In the genomic region with DNA sequence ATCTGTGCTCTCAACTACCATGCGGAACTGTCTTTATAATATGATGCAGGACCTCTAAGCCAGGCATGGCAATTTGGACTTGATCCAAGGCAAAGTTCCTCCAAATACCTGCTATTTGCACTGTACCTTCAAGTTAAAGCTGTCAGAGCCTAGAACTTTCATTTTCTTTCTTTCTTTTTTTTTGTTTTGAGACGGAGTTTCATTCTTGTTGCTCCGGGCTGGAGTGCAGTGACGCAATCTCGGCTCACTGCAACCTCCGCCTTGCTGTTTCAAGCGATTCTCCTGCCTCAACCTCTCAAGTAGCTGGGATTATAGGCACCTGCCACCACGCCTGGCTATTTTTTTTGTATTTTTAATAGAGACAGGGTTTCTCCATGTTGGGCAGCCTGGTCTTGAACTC, we compare ENCODE assay signal across 26 cellular contexts. TPM values are rescaled to one million over a fixed set of nuclear protein-coding genes. Genes with fewer than 3 reads are reported as not detected.
A peak's percentile ranks its signal among the peaks of the same experiment; 100 is the strongest.
DNase-seq lines count a peak whose midpoint lies in the region; ATAC-seq and TF ChIP-seq lines count a peak whose summit lies in the region.
"Had no signal": no experiment of that assay in that cellular context is flagged by ENCODE, and none has a peak within 500 bp of the region (broad histone marks: within the 10 kb centered on the region; RNA-seq: fewer than 3 reads in every experiment).

No MANE protein-coding gene starts in this region.

- peaks cover 13 to 20% of the 10 kb centered on the region in 2 donors for H3K4me1 Mint-ChIP-seq in natural killer cell treated with Interleukin-12 subunit alpha and Interleukin-12 subunit beta and Interleukin-15 and Interleukin-18, amount 100 ng/mL, for 72 hours (ENCODE audit: low read depth in 2 of 2)
- peaks cover 0 to 6% of the 10 kb centered on the region in 2 donors for H3K4me1 Mint-ChIP-seq in natural killer cell
- H3K4me1 Mint-ChIP-seq in GM23338: peaks cover 27% of the 10 kb centered on the region
- H3K4me1 Mint-ChIP-seq: activated T-helper 17 cell treated with anti-CD3 and anti-CD28 coated beads, Interleukin-2, amount 50 U/mL, for 72 hours had no signal

- H3K27me3 ChIP-seq in Panc1 (ENCODE audit: control insufficient read depth, insufficient read depth, low read length) (no peaks in the 10 kb centered on the region), left lung (no peaks in the 10 kb centered on the region), smooth muscle cell (ENCODE audit: low read depth) (no peaks in the 10 kb centered on the region), testis (no peaks in the 10 kb centered on the region), GM23338 (ENCODE audit: insufficient read depth) (no peaks in the 10 kb centered on the region)
- H3K27me3 ChIP-seq: ascending aorta had no signal

- CTCF ChIA-PET in Panc1 (lab: Charles Lee): no interaction called here

- H3K9me3 ChIP-seq in Panc1 (ENCODE audit: control insufficient read depth, insufficient read depth, low read depth, low read length) (no peaks in the 10 kb centered on the region), left lung (no peaks in the 10 kb centered on the region), smooth muscle cell (replicated peaks; ENCODE audit: low read depth) (no peaks in the 10 kb centered on the region), testis (no peaks in the 10 kb centered on the region)
- H3K9me3 ChIP-seq: ascending aorta had no signal

- intact Hi-C loops in natural killer cell (cut with micrococcal nuclease) (no loop called here), Panc1 (cut with micrococcal nuclease; ENCODE audit: unreplicated experiment) (loop anchor here (5.0 kb wide), 1 partner anchor 64 kb away; the partner anchor contains the start of gene MAP3K14), left lung (cut with DNase I) (loop anchor here in 1 of 2 donors (10.0 kb wide), 1 partner anchor 106 kb away; no protein-coding TSS in a partner anchor), testis (cut with DNase I; ENCODE audit: low total_unique reads) (loop anchor here (10.0 kb wide), 1 partner anchor 146 kb away; no protein-coding TSS in a partner anchor)

- H3K4me3 ChIP-seq in Panc1 (ENCODE audit: low read depth in 2 of 2, low read length in 2 of 2): no peak overlapping the region
- H3K4me3 ChIP-seq in left lung: no peak overlapping the region
- no peak overlapping the region for H3K4me3 ChIP-seq in smooth muscle cell
- H3K4me3 ChIP-seq in testis: no peak overlapping the region
- H3K4me3 ChIP-seq in GM23338: no peak overlapping the region
- H3K4me3 ChIP-seq: ascending aorta, skin epidermis had no signal

- H3K4me2 ChIP-seq in smooth muscle cell (no peak overlapping the region), GM23338 (no peak overlapping the region)

- peak; percentile 3 for DNase-seq in natural killer cell treated with Interleukin-12 subunit alpha and Interleukin-12 subunit beta and Interleukin-15 and Interleukin-18, amount 100 ng/mL, for 72 hours (ENCODE audit: low spot score)
- DNase-seq in natural killer cell (no peak), Panc1 (ENCODE audit: low read depth, low spot score) (no peak), left lung (peak in 1 of 2 donors; percentile 64), smooth muscle cell (lab: John Stamatoyannopoulos, UW; ENCODE audit: unreplicated experiment) (no peak), testis (no peak), GM23338 (ENCODE audit: low spot score) (no peak)
- no peak for DNase-seq in stimulated activated CD4-positive, alpha-beta T cell treated with anti-CD3 and anti-CD28 coated beads, Interleukin-15, amount 100 ng/mL, for 24 hours
- DNase-seq: activated CD8-positive, alpha-beta memory T cell treated with anti-CD3 and anti-CD28 coated beads, Interleukin-2, amount 50 U/mL, for 4 hours; cerebellar nuclear complex; EL; kidney; NCI-H1048; NCI-H1930; NCI-H748 treated with DMSO at 0.1 percent for 48 hours; nucleus accumbens; stimulated activated CD4-positive, alpha-beta T cell treated with anti-CD3 and anti-CD28 coated beads, Interleukin-4, amount 100 ng/mL, for 24 hours; stimulated activated naive CD8-positive, alpha-beta T cell treated with anti-CD3 and anti-CD28 coated beads, Interleukin-15, amount 100 ng/mL, for 72 hours had no signal

- H3K4me3 Mint-ChIP-seq in natural killer cell treated with Interleukin-12 subunit alpha and Interleukin-12 subunit beta and Interleukin-15 and Interleukin-18, amount 100 ng/mL, for 72 hours: no peak overlapping the region
- H3K4me3 Mint-ChIP-seq in natural killer cell (no peak overlapping the region), GM23338 (no peak overlapping the region)
- H3K4me3 Mint-ChIP-seq: activated T-helper 17 cell treated with anti-CD3 and anti-CD28 coated beads, Interleukin-2, amount 50 U/mL, for 72 hours; memory B cell; stimulated activated naive CD8-positive, alpha-beta T cell treated with anti-CD3 and anti-CD28 coated beads, Interleukin-15, amount 100 ng/mL, for 72 hours; WTC11 had no signal

- no peak for ATAC-seq in natural killer cell treated with Interleukin-12 subunit alpha and Interleukin-12 subunit beta and Interleukin-15 and Interleukin-18, amount 100 ng/mL, for 72 hours
- ATAC-seq in natural killer cell: no peak
- ATAC-seq in Panc1: no peak
- peak; percentile 31 for ATAC-seq in left lung
- no peak for ATAC-seq in GM23338
- ATAC-seq: activated naive CD4-positive, alpha-beta T cell treated with anti-CD3 and anti-CD28 coated beads, Interleukin-2, amount 50 U/mL, for 72 hours; activated T-helper 17 cell treated with anti-CD3 and anti-CD28 coated beads, Interleukin-2, amount 50 U/mL, for 72 hours; SK-N-SH treated with all-trans-retinoic acid at 6 μM for 48 hours; stimulated activated naive CD8-positive, alpha-beta T cell treated with anti-CD3 and anti-CD28 coated beads, Interleukin-15, amount 100 ng/mL, for 72 hours; WTC11 had no signal

- H3K36me3 Mint-ChIP-seq in natural killer cell treated with Interleukin-12 subunit alpha and Interleukin-12 subunit beta and Interleukin-15 and Interleukin-18, amount 100 ng/mL, for 72 hours: no peaks in the 10 kb centered on the region
- no peaks in the 10 kb centered on the region for H3K36me3 Mint-ChIP-seq in natural killer cell
- H3K36me3 Mint-ChIP-seq in GM23338 (ENCODE audit: low read depth): no peaks in the 10 kb centered on the region
- H3K36me3 Mint-ChIP-seq: activated naive CD4-positive, alpha-beta T cell treated with anti-CD3 and anti-CD28 coated beads, Interleukin-2, amount 50 U/mL, for 72 hours; memory B cell; WTC11 had no signal

- H3K4me1 ChIP-seq in Panc1 (ENCODE audit: control insufficient read depth, insufficient read depth, low read length): peaks cover 57% of the 10 kb centered on the region
- H3K4me1 ChIP-seq in left lung: peaks cover 0 to 10% of the 10 kb centered on the region in 2 donors
- no peaks in the 10 kb centered on the region for H3K4me1 ChIP-seq in smooth muscle cell (ENCODE audit: low read depth)
- H3K4me1 ChIP-seq in testis: no peaks in the 10 kb centered on the region
- peaks cover 5% of the 10 kb centered on the region for H3K4me1 ChIP-seq in GM23338 (ENCODE audit: insufficient read depth)
- H3K4me1 ChIP-seq: ascending aorta had no signal

- WGBS in smooth muscle cell (ENCODE audit: low lambda C conversion rate): 77% methylated on average over 8 of the region's 8 CpGs
- WGBS in testis, 2 donors: 84 to 92% methylated on average over 8 of the region's 8 CpGs

- H3K9me3 Mint-ChIP-seq in natural killer cell treated with Interleukin-12 subunit alpha and Interleukin-12 subunit beta and Interleukin-15 and Interleukin-18, amount 100 ng/mL, for 72 hours: no peaks in the 10 kb centered on the region
- H3K9me3 Mint-ChIP-seq in natural killer cell (no peaks in the 10 kb centered on the region), GM23338 (no peaks in the 10 kb centered on the region; the same call in 2 of the 3 replicates)
- H3K9me3 Mint-ChIP-seq: activated naive CD4-positive, alpha-beta T cell treated with anti-CD3 and anti-CD28 coated beads, Interleukin-2, amount 50 U/mL, for 72 hours; activated T-helper 17 cell treated with anti-CD3 and anti-CD28 coated beads, Interleukin-2, amount 50 U/mL, for 72 hours; memory B cell; stimulated activated naive CD8-positive, alpha-beta T cell treated with anti-CD3 and anti-CD28 coated beads, Interleukin-15, amount 100 ng/mL, for 72 hours; WTC11 had no signal

- H3K79me2 ChIP-seq in smooth muscle cell (ENCODE audit: low read depth) (no peaks in the 10 kb centered on the region), GM23338 (replicated peaks; ENCODE audit: insufficient read depth) (no peaks in the 10 kb centered on the region)

- no peaks in the 10 kb centered on the region for H4K20me1 ChIP-seq in smooth muscle cell (ENCODE audit: low read depth)
- H4K20me1 ChIP-seq in GM23338 (replicated peaks; ENCODE audit: insufficient read depth): no peaks in the 10 kb centered on the region

- no TSS peak for BruUV-seq in Panc1 (replicated peaks; lab: Mats Ljungman, UMichigan)

- H3F3A ChIP-seq in smooth muscle cell (ENCODE audit: low read depth) (no peaks in the 10 kb centered on the region), GM23338 (replicated peaks; ENCODE audit: low read depth) (0 out of 2 replicates have a peak, but pooled peaks cover 3% of the 10 kb centered on the region)

- H3K36me3 ChIP-seq in Panc1 (ENCODE audit: control insufficient read depth, insufficient read depth, low read length) (no peaks in the 10 kb centered on the region), left lung (no peaks in the 10 kb centered on the region), smooth muscle cell (ENCODE audit: low read depth) (no peaks in the 10 kb centered on the region), testis (ENCODE audit: low read depth, missing control alignments) (no peaks in the 10 kb centered on the region), GM23338 (ENCODE audit: insufficient read depth) (no peaks in the 10 kb centered on the region)
- H3K36me3 ChIP-seq: ascending aorta had no signal

- no peak overlapping the region for H3K27ac Mint-ChIP-seq in natural killer cell treated with Interleukin-12 subunit alpha and Interleukin-12 subunit beta and Interleukin-15 and Interleukin-18, amount 100 ng/mL, for 72 hours
- H3K27ac Mint-ChIP-seq in natural killer cell (no peak overlapping the region), GM23338 (no peak overlapping the region)
- H3K27ac Mint-ChIP-seq: activated naive CD4-positive, alpha-beta T cell treated with anti-CD3 and anti-CD28 coated beads, Interleukin-2, amount 50 U/mL, for 72 hours; activated T-helper 17 cell treated with anti-CD3 and anti-CD28 coated beads, Interleukin-2, amount 50 U/mL, for 72 hours; memory B cell; stimulated activated naive CD8-positive, alpha-beta T cell treated with anti-CD3 and anti-CD28 coated beads, Interleukin-15, amount 100 ng/mL, for 72 hours; WTC11 had no signal

- peak overlapping the region; percentile 94 for H3K27ac ChIP-seq in Panc1 (ENCODE audit: low read length)
- peak overlapping the region in 1 of 2 donors; percentile 38 for H3K27ac ChIP-seq in left lung
- no peak overlapping the region for H3K27ac ChIP-seq in smooth muscle cell (ENCODE audit: low read depth)
- no peak overlapping the region for H3K27ac ChIP-seq in testis
- no peak overlapping the region for H3K27ac ChIP-seq in GM23338 (ENCODE audit: low read depth)
- H3K27ac ChIP-seq: ascending aorta, C4-2B, skin epidermis had no signal

- H3K9ac ChIP-seq in smooth muscle cell (ENCODE audit: low read depth): no peak overlapping the region

- POLR2A ChIA-PET in Panc1 (lab: Charles Lee): interaction anchor here (1.2 kb wide), 1 partner anchor 64 kb away, joined by 6 read pairs; the partner anchor contains the start of gene MAP3K14

- no peak overlapping the region for H2AFZ ChIP-seq in smooth muscle cell (ENCODE audit: low read depth)
- H2AFZ ChIP-seq in GM23338: no peak overlapping the region

- H3K27me3 Mint-ChIP-seq in natural killer cell treated with Interleukin-12 subunit alpha and Interleukin-12 subunit beta and Interleukin-15 and Interleukin-18, amount 100 ng/mL, for 72 hours: peaks cover 18% of the 10 kb centered on the region in 2 donors
- peaks cover 0 to 8% of the 10 kb centered on the region in 2 donors for H3K27me3 Mint-ChIP-seq in natural killer cell (ENCODE audit: low read depth in 2 of 2)
- peaks cover 18% of the 10 kb centered on the region for H3K27me3 Mint-ChIP-seq in GM23338 (ENCODE audit: insufficient read depth, low read depth, poor library complexity)

- no peaks in the 10 kb centered on the region for H3K9me2 ChIP-seq in GM23338 (ENCODE audit: insufficient read depth)

- in situ Hi-C loops in Panc1 (cut with HindIII; ENCODE audit: low pct_unique_long_range_greater_than_20kb, low sequenced_read_pairs): no loop called here

- TF ChIP-seq CTCF in natural killer cell (IDR thresholded peaks at IDR 0.05) (no peak), Panc1 (IDR thresholded peaks at IDR 0.05) (no peak), left lung (IDR thresholded peaks at IDR 0.05) (no peak), smooth muscle cell (IDR thresholded peaks at IDR 0.05; ENCODE audit: borderline replicate concordance, insufficient read depth, poor library complexity, severe bottlenecking) (no peak), testis (IDR thresholded peaks at IDR 0.05) (no peak), GM23338 (conservative IDR thresholded peaks at IDR 0.05; ENCODE audit: low read depth in 2 of 2) (no peak)

- TF ChIP-seq POLR2A in testis (IDR thresholded peaks at IDR 0.05): no peak

RNA-seq across cellular contexts. Expression of gene ARHGAP27, which starts 51.7 kb away (rescaled TPM):
- 100 to 1,000 TPM in 1 of 2 donors, 10 to 100 TPM in 1; 79.1 to 102 TPM for total RNA-seq in natural killer cell treated with Interleukin-12 subunit alpha and Interleukin-12 subunit beta and Interleukin-15 and Interleukin-18, amount 100 ng/mL, for 72 hours
- total RNA-seq in natural killer cell (100 to 1,000 TPM; 125 to 141 (median 126) TPM), Panc1 (2021; ENCODE audit: unreplicated experiment) (39.2 TPM), left lung (10 to 100 TPM; 62.4 to 80.6 TPM), smooth muscle cell (3.0 and 3.6 TPM in 2 replicates), testis (10 to 100 TPM; 21.4 to 22.8 TPM)
- 41.1 TPM for polyA plus RNA-seq in Panc1 (2012; ENCODE audit: insufficient read length)
- polyA plus RNA-seq in smooth muscle cell (3.7 and 9.0 TPM in 2 replicates), testis (ENCODE audit: insufficient read depth, low read depth, low replicate concordance) (17.7 TPM), GM23338 (2016; fragmentation: Nextera tagmentation; extraction: Ambion mirVana) (5.3 and 5.9 TPM in 2 replicates)
- 14.3 and 17.7 TPM in 2 replicates for total RNA-seq in GM23338 (2014; rRNA removed; shearing (Covaris generic))
